8 cellular contexts compared by ENCODE assay signal in the genomic region with DNA sequence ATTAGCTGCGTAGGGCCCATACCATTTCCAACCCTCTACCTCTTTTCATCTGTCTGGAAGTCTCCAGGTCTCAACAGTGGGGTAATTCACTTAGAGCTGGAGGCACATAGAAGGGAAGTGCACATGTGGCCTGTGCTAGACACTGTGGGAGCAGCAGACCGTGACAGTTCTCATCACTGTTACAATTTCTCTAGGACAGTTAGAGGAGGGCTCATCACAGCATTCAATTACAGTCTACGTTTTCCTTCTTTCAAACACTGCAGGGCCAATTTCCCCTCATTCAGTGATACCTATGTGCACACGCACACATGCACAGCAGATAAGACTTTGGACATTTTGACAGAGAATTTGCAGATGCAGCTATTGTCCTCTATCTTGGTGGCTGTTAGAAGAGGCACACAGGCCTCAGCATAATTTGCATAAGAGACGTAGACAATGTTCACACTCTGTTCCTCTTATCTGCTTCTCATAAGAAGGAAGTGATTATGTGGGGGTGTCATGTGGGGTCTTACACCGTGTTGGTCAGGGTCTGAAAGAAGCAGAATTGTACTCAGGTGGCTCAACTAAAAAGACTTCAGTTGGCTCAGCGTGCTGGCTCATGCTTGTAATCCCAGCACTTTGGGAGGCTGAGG. TPM values are rescaled to one million over a fixed set of nuclear protein-coding genes. Genes with fewer than 3 reads are reported as not detected.
DNase-seq lines count a peak whose midpoint lies in the region; ATAC-seq and TF ChIP-seq lines count a peak whose summit lies in the region.
"Had no signal": no experiment of that assay in that cellular context is flagged by ENCODE, and none has a peak within 500 bp of the region (broad histone marks: within the 10 kb centered on the region; RNA-seq: fewer than 3 reads in every experiment).

No MANE protein-coding gene starts in this region.

- H3K27me3 ChIP-seq in neural cell (ENCODE audit: insufficient read depth, low read depth, low read length) (no peaks in the 10 kb centered on the region), colonic mucosa (no peaks in the 10 kb centered on the region)

- TF ChIP-seq EP300 in neural cell (conservative IDR thresholded peaks at IDR 0.05; ENCODE audit: poor library complexity, severe bottlenecking): peak; percentile 52

- H3K9me3 ChIP-seq in neural cell (ENCODE audit: low read length) (no peaks in the 10 kb centered on the region), colonic mucosa (no peaks in the 10 kb centered on the region)

- ATAC-seq in GM19043 (IDR thresholded peaks at IDR 0.05; ENCODE audit: low read depth, unreplicated experiment): peak; percentile 98
- peak; percentile 94 for ATAC-seq in HG02623 (IDR thresholded peaks at IDR 0.05; ENCODE audit: unreplicated experiment)
- peak; percentile 85 for ATAC-seq in HG03520 (IDR thresholded peaks at IDR 0.05; ENCODE audit: unreplicated experiment)

- no peaks in the 10 kb centered on the region for H3K9me2 ChIP-seq in neural cell (ENCODE audit: insufficient read depth, low read length)

- TF ChIP-seq CTCF in neural cell (IDR thresholded peaks at IDR 0.05; ENCODE audit: poor library complexity, severe bottlenecking): no peak
- no peak for TF ChIP-seq CTCF in colonic mucosa (IDR thresholded peaks at IDR 0.05)

- H3K36me3 ChIP-seq in neural cell (ENCODE audit: insufficient read depth, low read length) (no peaks in the 10 kb centered on the region), colonic mucosa (no peaks in the 10 kb centered on the region)

- no peaks in the 10 kb centered on the region for H4K20me1 ChIP-seq in neural cell (ENCODE audit: insufficient read depth)

- H3K9ac ChIP-seq in neural cell (ENCODE audit: low read length) (no peak overlapping the region), colonic mucosa (ENCODE audit: low read depth in 2 of 2, low read length in 2 of 2) (no peak overlapping the region)

- H3K4me3 ChIP-seq in neural cell (ENCODE audit: low read length) (no peak overlapping the region), colonic mucosa (no peak overlapping the region)

- H2AFZ ChIP-seq in neural cell (ENCODE audit: low read depth, low read length): no peak overlapping the region

- no peaks in the 10 kb centered on the region for H3K79me2 ChIP-seq in neural cell (replicated peaks; ENCODE audit: insufficient read depth, low read length)

- intact Hi-C loops in colonic mucosa (cut with DNase I): no loop called here

- no peak for TF ChIP-seq RAD21 in neural cell (conservative IDR thresholded peaks at IDR 0.05)

- DNase-seq in H4 (ENCODE audit: low spot score) (no peak), colonic mucosa (no peak), glomerular visceral epithelial cell (ENCODE audit: extremely low spot score) (no peak)
- DNase-seq: activated naive CD8-positive, alpha-beta T cell treated with anti-CD3 and anti-CD28 coated beads, Interleukin-2, amount 10 ng/mL, durations not matched to agents 7 days and 5 days had no signal

- H3K4me2 ChIP-seq in neural cell (ENCODE audit: low read length): no peak overlapping the region

- H3F3A ChIP-seq in neural cell (ENCODE audit: insufficient read depth, low read length, poor library complexity, severe bottlenecking): no peaks in the 10 kb centered on the region

- no peaks in the 10 kb centered on the region for H3K4me1 ChIP-seq in colonic mucosa

- H3K27ac ChIP-seq in neural cell (ENCODE audit: low read length) (peak overlapping the region; percentile 49), colonic mucosa (no peak overlapping the region)

TF ChIP-seq in neural cell, 6 proteins besides CTCF, POLR2A, EP300 and RAD21:
- TF ChIP-seq POLR2AphosphoS5 (IDR thresholded peaks at IDR 0.05) (peak; percentile 67), SMC3 (conservative IDR thresholded peaks at IDR 0.05; ENCODE audit: poor library complexity) (no peak)
TF ChIP-seq in neural cell: peak in this region for 1.

RNA-seq across cellular contexts. Expression of gene HRG, which starts 12.6 kb away (rescaled TPM):
- not detected in 2 replicates for polyA plus RNA-seq in neural cell
- not detected in 2 replicates for polyA minus RNA-seq in neural cell
- not detected in 2 replicates for total RNA-seq in H4 (2014; rRNA removed; shearing (Covaris generic))
- total RNA-seq in colonic mucosa: under 1 TPM in 1 of 2 donors, not detected in 1; 0.25 TPM
- total RNA-seq: activated naive CD8-positive, alpha-beta T cell treated with anti-CD3 and anti-CD28 coated beads, Interleukin-2, amount 10 ng/mL, durations not matched to agents 7 days and 5 days had no signal

RNA-seq across cellular contexts. Expression of gene FETUB, which starts 13.0 kb away (rescaled TPM):
- polyA plus RNA-seq in neural cell: not detected in 2 replicates
- 0.81 TPM in 1 of 2 replicates, not detected in the other for polyA minus RNA-seq in neural cell
- total RNA-seq in H4 (2014; rRNA removed; shearing (Covaris generic)): not detected in 2 replicates
- total RNA-seq in colonic mucosa: under 1 TPM; 0.22 to 0.27 TPM
- total RNA-seq: activated naive CD8-positive, alpha-beta T cell treated with anti-CD3 and anti-CD28 coated beads, Interleukin-2, amount 10 ng/mL, durations not matched to agents 7 days and 5 days had no signal

RNA-seq across cellular contexts. Expression of gene AHSG, which starts 40.3 kb away (rescaled TPM):
- 0.40 and 1.1 TPM in 2 replicates for polyA plus RNA-seq in neural cell
- 0.97 and 1.6 TPM in 2 replicates for polyA minus RNA-seq in neural cell
- total RNA-seq in H4 (2014; rRNA removed; shearing (Covaris generic)): not detected in 2 replicates
- 1 to 10 TPM in 1 of 2 donors, not detected in 1; 1.9 TPM for total RNA-seq in colonic mucosa
- total RNA-seq: activated naive CD8-positive, alpha-beta T cell treated with anti-CD3 and anti-CD28 coated beads, Interleukin-2, amount 10 ng/mL, durations not matched to agents 7 days and 5 days had no signal
